In the genomic region with DNA sequence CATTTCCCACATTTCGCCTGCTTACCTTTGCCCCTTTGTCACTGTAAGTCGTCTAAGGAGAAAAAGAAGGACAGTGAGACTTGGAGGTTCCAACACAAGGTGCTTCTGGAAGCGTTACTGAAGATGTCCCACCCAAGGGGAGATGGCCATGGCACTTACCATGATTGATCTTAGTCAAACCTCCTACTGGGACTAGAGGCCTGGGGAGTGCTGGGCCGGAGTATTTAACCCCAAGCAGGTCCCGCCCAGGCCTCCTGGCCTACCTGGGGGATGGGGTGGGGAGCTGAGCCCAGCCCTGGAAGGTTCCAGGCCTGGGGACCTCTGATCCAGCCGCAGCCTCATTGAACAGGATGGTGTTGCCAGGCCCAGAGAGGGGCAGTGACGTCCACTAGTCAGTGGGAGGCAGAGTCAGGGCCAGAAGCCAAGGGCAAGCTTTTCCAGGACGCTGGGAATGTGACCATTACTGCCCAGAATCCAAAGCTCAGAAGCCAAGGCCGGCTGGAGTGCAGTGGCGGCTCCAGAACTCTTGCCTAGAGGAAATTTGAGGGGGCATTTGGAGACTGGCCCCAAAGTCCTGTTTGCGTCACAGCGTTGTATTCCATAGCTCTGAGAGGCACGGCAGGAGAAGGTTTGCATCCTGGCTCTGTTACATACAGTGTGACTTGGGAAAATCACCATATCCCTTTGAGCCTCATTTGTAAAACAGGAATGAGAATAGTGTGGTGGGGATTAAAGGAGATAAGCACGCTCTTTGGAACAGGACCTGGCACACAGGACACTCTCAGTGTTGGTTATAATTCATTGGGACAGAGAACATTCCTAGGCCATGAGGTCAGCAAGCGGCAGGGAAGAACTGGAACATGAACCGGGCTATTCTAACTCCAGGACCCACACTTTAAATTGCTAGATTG, we compare ENCODE assay signal across 8 cellular contexts. TPM values are rescaled to one million over a fixed set of nuclear protein-coding genes. Genes with fewer than 3 reads are reported as not detected.
DNase-seq lines count a peak whose midpoint lies in the region; ATAC-seq and TF ChIP-seq lines count a peak whose summit lies in the region.

A gene (minus strand): TSS at position 198 of the 911 bp plus-strand sequence. CDS start 36 bp downstream, at position 162.

- no peaks in the 10 kb centered on the region for H3K27me3 Mint-ChIP-seq in glutamatergic neuron (ENCODE audit: unreplicated experiment)
- H3K27me3 Mint-ChIP-seq in activated CD8-positive, alpha-beta T cell treated with anti-CD3 and anti-CD28 coated beads, Interleukin-2, amount 10 ng/mL, durations not matched to agents 7 days and 5 days (ENCODE audit: low read depth) = no peaks in the 10 kb centered on the region

- H3K4me3 Mint-ChIP-seq in glutamatergic neuron (ENCODE audit: unreplicated experiment) = no peak within 1 kb of the TSS
- H3K4me3 Mint-ChIP-seq in activated CD8-positive, alpha-beta T cell treated with anti-CD3 and anti-CD28 coated beads, Interleukin-2, amount 10 ng/mL, durations not matched to agents 7 days and 5 days = no peak within 1 kb of the TSS

- TF ChIP-seq CTCF in right atrium auricular region (IDR thresholded peaks at IDR 0.05) = no peak
- TF ChIP-seq CTCF in psoas muscle (IDR thresholded peaks at IDR 0.05) = no peak
- TF ChIP-seq CTCF in glutamatergic neuron (IDR thresholded peaks at IDR 0.05; ENCODE audit: partially characterized antibody, unreplicated experiment) = no peak

- H3K9me3 Mint-ChIP-seq in glutamatergic neuron (ENCODE audit: unreplicated experiment) = peaks cover 2% of the 10 kb centered on the region
- H3K9me3 Mint-ChIP-seq in activated CD8-positive, alpha-beta T cell treated with anti-CD3 and anti-CD28 coated beads, Interleukin-2, amount 10 ng/mL, durations not matched to agents 7 days and 5 days (ENCODE audit: insufficient read depth) = no peaks in the 10 kb centered on the region

- 31 to 42% (median 32%) methylated on average over 16 of the region's 16 CpGs for WGBS in psoas muscle, 3 donors

- no peaks in the 10 kb centered on the region for H3K4me1 Mint-ChIP-seq in glutamatergic neuron (ENCODE audit: low read depth, unreplicated experiment)
- H3K4me1 Mint-ChIP-seq in activated CD8-positive, alpha-beta T cell treated with anti-CD3 and anti-CD28 coated beads, Interleukin-2, amount 10 ng/mL, durations not matched to agents 7 days and 5 days (ENCODE audit: low read depth) = peaks cover 4% of the 10 kb centered on the region

- H3K4me1 ChIP-seq in adipocyte (ENCODE audit: control insufficient read depth, insufficient read depth, low read length) (peaks cover 47% of the 10 kb centered on the region), right atrium auricular region (peaks cover 0 to 24% of the 10 kb centered on the region in 2 donors), psoas muscle (peaks cover 40% of the 10 kb centered on the region)

- H3K4me3 ChIP-seq in adipocyte (ENCODE audit: low read length) (peak within 1 kb of the TSS; percentile 68), right atrium auricular region (no peak within 1 kb of the TSS), psoas muscle (no peak within 1 kb of the TSS)

- no peaks in the 10 kb centered on the region for H3K36me3 Mint-ChIP-seq in glutamatergic neuron (ENCODE audit: unreplicated experiment)
- no peaks in the 10 kb centered on the region for H3K36me3 Mint-ChIP-seq in activated CD8-positive, alpha-beta T cell treated with anti-CD3 and anti-CD28 coated beads, Interleukin-2, amount 10 ng/mL, durations not matched to agents 7 days and 5 days (ENCODE audit: low read depth)

- H3K36me3 ChIP-seq in adipocyte (ENCODE audit: control insufficient read depth, insufficient read depth, low read length, severe bottlenecking) = no peaks in the 10 kb centered on the region
- H3K36me3 ChIP-seq in right atrium auricular region = no peaks in the 10 kb centered on the region
- H3K36me3 ChIP-seq in psoas muscle (ENCODE audit: insufficient read depth in 1 of 2, low read depth in 1 of 2) = no peaks in the 10 kb centered on the region

- intact Hi-C loops in psoas muscle (cut with DNase I) = no loop called here

- peak; percentile 88 for DNase-seq in ELF-1 (ENCODE audit: low read depth, low spot score)
- peak; percentile 85 for DNase-seq in adipocyte (ENCODE audit: low read depth)
- DNase-seq in right atrium auricular region (ENCODE audit: low spot score) = peak; percentile 90
- DNase-seq in psoas muscle = peak; percentile 74 to 82
- DNase-seq in glutamatergic neuron = no peak
- DNase-seq in activated CD8-positive, alpha-beta T cell treated with anti-CD3 and anti-CD28 coated beads, Interleukin-2, amount 10 ng/mL, durations not matched to agents 7 days and 5 days = no peak

- POLR2A ChIA-PET in activated CD8-positive, alpha-beta T cell treated with anti-CD3 and anti-CD28 coated beads, Interleukin-2, amount 10 ng/mL, durations not matched to agents 7 days and 5 days (lab: Charles Lee) = no interaction called here

- ATAC-seq in psoas muscle = peak; percentile 90 to 93 (median 92)
- no peak for ATAC-seq in activated CD8-positive, alpha-beta T cell treated with anti-CD3 and anti-CD28 coated beads, Interleukin-2, amount 10 ng/mL, durations not matched to agents 7 days and 5 days
- no peak for ATAC-seq in GM18870 (IDR thresholded peaks at IDR 0.05; ENCODE audit: unreplicated experiment)
- no peak for ATAC-seq in HG02885 (IDR thresholded peaks at IDR 0.05; ENCODE audit: poor library complexity, unreplicated experiment)

- H3K9me3 ChIP-seq in adipocyte (ENCODE audit: control insufficient read depth, low read length) (no peaks in the 10 kb centered on the region), right atrium auricular region (no peaks in the 10 kb centered on the region), psoas muscle (no peaks in the 10 kb centered on the region)

- no peak within 1 kb of the TSS for H3K27ac Mint-ChIP-seq in glutamatergic neuron (ENCODE audit: unreplicated experiment)
- H3K27ac Mint-ChIP-seq in activated CD8-positive, alpha-beta T cell treated with anti-CD3 and anti-CD28 coated beads, Interleukin-2, amount 10 ng/mL, durations not matched to agents 7 days and 5 days = no peak within 1 kb of the TSS

- H3K27ac ChIP-seq in right atrium auricular region (peak within 1 kb of the TSS; percentile 80 to 90), psoas muscle (peak within 1 kb of the TSS; percentile 87)

- H3K27me3 ChIP-seq in adipocyte (replicated peaks; ENCODE audit: control insufficient read depth, insufficient read depth, low read length) = no peaks in the 10 kb centered on the region
- no peaks in the 10 kb centered on the region for H3K27me3 ChIP-seq in right atrium auricular region
- H3K27me3 ChIP-seq in psoas muscle (ENCODE audit: insufficient read depth in 3 of 3, low read length in 2 of 3) = no peaks in the 10 kb centered on the region

- CTCF ChIA-PET in activated CD8-positive, alpha-beta T cell treated with anti-CD3 and anti-CD28 coated beads, Interleukin-2, amount 10 ng/mL, durations not matched to agents 7 days and 5 days (lab: Charles Lee) = no interaction called here

- peak within 1 kb of the TSS; percentile 88 for H3K9ac ChIP-seq in adipocyte (ENCODE audit: low read length)

RNA-seq across cellular contexts. Expression of the gene that starts here (rescaled TPM):
- total RNA-seq in right atrium auricular region (1 to 10 TPM in 1 of 2 donors, under 1 TPM in 1; 0.39 to 1.3 TPM), psoas muscle (1 to 10 TPM; 1.1 to 3.3 (median 3.0) TPM), glutamatergic neuron (ENCODE audit: unreplicated experiment) (not detected)
- 1 to 10 TPM in 1 of 3 donors, under 1 TPM in 2; 0.67 to 1.6 (median 0.70) TPM for polyA plus RNA-seq in psoas muscle
- not detected for total RNA-seq in activated CD8-positive, alpha-beta T cell treated with anti-CD3 and anti-CD28 coated beads, Interleukin-2, amount 10 ng/mL, durations not matched to agents 7 days and 5 days

Comparison
In these comparisons a context has a peak if more than half of its experiments do, and no peak if none do; other contexts are left out.
1. DNase-seq: peak in ELF-1 (single experiment), adipocyte (single experiment), right atrium auricular region (single experiment) and psoas muscle (2 of 2); none in glutamatergic neuron (single experiment) and activated CD8-positive, alpha-beta T cell treated with anti-CD3 and anti-CD28 coated beads, Interleukin-2, amount 10 ng/mL, durations not matched to agents 7 days and 5 days (single experiment).
2. ATAC-seq: peak in psoas muscle (4 of 4); none in activated CD8-positive, alpha-beta T cell treated with anti-CD3 and anti-CD28 coated beads, Interleukin-2, amount 10 ng/mL, durations not matched to agents 7 days and 5 days (single experiment), GM18870 (single experiment) and HG02885 (single experiment).